In the genomic region with DNA sequence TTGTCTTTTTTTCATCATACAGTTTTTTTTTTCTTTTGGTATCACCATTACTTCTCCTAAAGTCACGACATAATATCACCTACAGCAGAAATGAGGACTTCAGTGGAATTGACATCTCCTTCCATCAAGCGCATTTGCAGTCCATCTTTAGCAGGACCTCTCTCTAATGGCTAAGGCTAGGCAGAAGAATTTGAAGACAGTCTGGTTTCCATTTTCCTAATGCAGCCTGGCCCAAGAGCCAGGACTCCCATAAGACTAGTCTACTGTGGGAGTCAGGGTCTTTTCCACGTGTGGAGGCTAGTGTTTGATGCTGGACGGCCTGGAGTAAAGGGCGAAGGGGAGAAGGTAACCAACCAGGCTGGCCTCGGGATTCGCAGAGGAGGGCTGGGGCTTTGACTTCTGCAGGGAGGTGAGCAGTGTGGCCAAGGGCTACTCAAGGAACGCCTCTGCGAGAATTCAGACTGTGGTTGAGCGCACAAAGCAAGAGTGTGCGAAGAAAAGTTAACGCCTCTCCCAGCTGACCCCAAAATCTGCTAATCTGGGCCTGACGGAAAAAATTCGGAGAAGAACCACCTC, we compare ENCODE assay signal across 8 cellular contexts. TPM values are rescaled to one million over a fixed set of nuclear protein-coding genes. Genes with fewer than 3 reads are reported as not detected.
DNase-seq lines count a peak whose midpoint lies in the region; ATAC-seq and TF ChIP-seq lines count a peak whose summit lies in the region.

No MANE protein-coding gene starts in this region.

- H3K4me3 Mint-ChIP-seq in IgD-negative memory B cell: peak overlapping the region; percentile 89 to 99 (median 96)

- peak overlapping the region; percentile 98 for H2AFZ ChIP-seq in mammary epithelial cell (ENCODE audit: low read depth, low read length)

- H3K27me3 Mint-ChIP-seq in IgD-negative memory B cell: no peaks in the 10 kb centered on the region

- in situ Hi-C loops in mammary epithelial cell (cut with MboI; ENCODE audit: low sequenced_read_pairs in 2 of 2): no loop called here

- peak overlapping the region; percentile 59 to 84 (median 67) for H3K4me3 ChIP-seq in mammary epithelial cell (replicated peaks in 1 of 3; ENCODE audit: insufficient read depth in 1 of 3, low read depth in 2 of 3, low read length in 3 of 3)
- peak overlapping the region; percentile 80 to 89 (median 85) for H3K4me3 ChIP-seq in liver (ENCODE audit: low read depth in 1 of 3, low read length in 3 of 3)
- peak overlapping the region; percentile 79 for H3K4me3 ChIP-seq in thymus (ENCODE audit: low read length)

- H3K9me3 Mint-ChIP-seq in IgD-negative memory B cell: no peaks in the 10 kb centered on the region

- H3K9ac ChIP-seq in mammary epithelial cell (ENCODE audit: insufficient read depth, low read length) (peak overlapping the region; percentile 70), liver (ENCODE audit: low read depth in 1 of 2, low read length in 2 of 2) (peak overlapping the region; percentile 61 to 77)

- H3K9me3 ChIP-seq in mammary epithelial cell (replicated peaks; ENCODE audit: insufficient read depth, low read length) (no peaks in the 10 kb centered on the region), liver (ENCODE audit: control insufficient read depth in 4 of 4, low read length in 3 of 4) (no peaks in the 10 kb centered on the region), thymus (ENCODE audit: control insufficient read depth) (no peaks in the 10 kb centered on the region)

- H4K20me1 ChIP-seq in mammary epithelial cell (ENCODE audit: insufficient read depth, low read length): no peaks in the 10 kb centered on the region

- peaks cover 16% of the 10 kb centered on the region for H3K4me1 ChIP-seq in mammary epithelial cell (ENCODE audit: insufficient read depth, low read length)
- H3K4me1 ChIP-seq in liver (ENCODE audit: control insufficient read depth in 4 of 4, insufficient read depth in 4 of 4, low read length in 3 of 4): peaks cover 10 to 60% (median 44%) of the 10 kb centered on the region in 4 donors
- peaks cover 22% of the 10 kb centered on the region for H3K4me1 ChIP-seq in thymus (ENCODE audit: control insufficient read depth, insufficient read depth, low read length)

- peak overlapping the region; percentile 84 for H3K4me2 ChIP-seq in mammary epithelial cell (ENCODE audit: insufficient read depth, low read depth, low read length)

- H3K27ac ChIP-seq in mammary epithelial cell (ENCODE audit: insufficient read depth, low read depth, low read length) (peak overlapping the region; percentile 69), liver (ENCODE audit: low read depth in 1 of 2, low read length in 2 of 2) (peak overlapping the region; percentile 89 to 98), thymus (ENCODE audit: low read depth) (peak overlapping the region; percentile 95)

- H3K36me3 ChIP-seq in mammary epithelial cell (ENCODE audit: insufficient read depth, low read length) (peaks cover 12% of the 10 kb centered on the region), liver (ENCODE audit: control insufficient read depth in 4 of 4, insufficient read depth in 3 of 4, low read depth in 1 of 4, low read length in 3 of 4) (peaks cover 0 to 9% (median 3%) of the 10 kb centered on the region in 4 donors), thymus (ENCODE audit: control insufficient read depth, insufficient read depth) (peaks cover 29% of the 10 kb centered on the region)

- H3K27me3 ChIP-seq in mammary epithelial cell (ENCODE audit: insufficient read depth, low read length) (no peaks in the 10 kb centered on the region), liver (ENCODE audit: control insufficient read depth in 4 of 4, insufficient read depth in 4 of 4, low read length in 3 of 4) (no peaks in the 10 kb centered on the region), thymus (ENCODE audit: control insufficient read depth, insufficient read depth) (no peaks in the 10 kb centered on the region)

- TF ChIP-seq RAD21 in liver (IDR thresholded peaks at IDR 0.05): no peak

- peaks cover 30 to 40% (median 38%) of the 10 kb centered on the region in 3 donors for H3K4me1 Mint-ChIP-seq in IgD-negative memory B cell

- BruUV-seq in mammary epithelial cell (replicated peaks; lab: Mats Ljungman, UMichigan): TSS peak; percentile 65

- peaks cover 36% of the 10 kb centered on the region for H3K79me2 ChIP-seq in mammary epithelial cell (ENCODE audit: insufficient read depth, low read length)

- CTCF ChIA-PET in mammary epithelial cell (lab: Charles Lee; ENCODE audit: low non-redundant PET): interaction anchor here (0.7 kb wide), 1 partner anchor 570 kb away, joined by 16 read pairs; no protein-coding TSS in a partner anchor

- peaks cover 2% of the 10 kb centered on the region for H3K36me3 Mint-ChIP-seq in IgD-negative memory B cell

- TF ChIP-seq CTCF in mammary epithelial cell (conservative IDR thresholded peaks at IDR 0.05 in 1 of 2, IDR thresholded peaks at IDR 0.05 in 1 of 2; ENCODE audit: extremely low read depth in 1 of 2, insufficient read depth in 1 of 2, low read depth in 1 of 2, low read length in 2 of 2) (no peak), liver (IDR thresholded peaks at IDR 0.05; ENCODE audit: low read depth, low read length, missing input control) (no peak)

- 74% methylated on average over 2 of the region's 14 CpGs for WGBS in mammary epithelial cell (ENCODE audit: low coverage, missing lambda C conversion rate)
- WGBS in liver: 16% methylated on average over 14 of the region's 14 CpGs
- WGBS in thymus: 20% methylated on average over 14 of the region's 14 CpGs

- DNase-seq in D341Med (ENCODE audit: low spot score) (peak; percentile 63), mammary epithelial cell (no peak), NCI-H1048 (lab: John Stamatoyannopoulos, UW) (no peak), amniotic stem cell (lab: John Stamatoyannopoulos, UW) (no peak)

- intact Hi-C loops in mammary epithelial cell (cut with micrococcal nuclease): loop anchor here (5.0 kb wide), 1 partner anchor 112 kb away; no protein-coding TSS in a partner anchor

- dilution Hi-C loops in mammary epithelial cell (cut with HindIII; ENCODE audit: low sequenced_read_pairs): loop anchor here (10.0 kb wide), 1 partner anchor 105 kb away; a partner anchor contains a TSS

- peak overlapping the region; percentile 95 to 98 (median 96) for H3K27ac Mint-ChIP-seq in IgD-negative memory B cell

- ATAC-seq in GM21529 (IDR thresholded peaks at IDR 0.05; ENCODE audit: unreplicated experiment): peak; percentile 20

TF ChIP-seq in liver, 16 proteins besides CTCF, POLR2A, EP300 and RAD21:
- TF ChIP-seq HNF4G (IDR thresholded peaks at IDR 0.05) (no peak), SP1 (IDR thresholded peaks at IDR 0.05) (no peak)
- TF ChIP-seq, protein P1, sequence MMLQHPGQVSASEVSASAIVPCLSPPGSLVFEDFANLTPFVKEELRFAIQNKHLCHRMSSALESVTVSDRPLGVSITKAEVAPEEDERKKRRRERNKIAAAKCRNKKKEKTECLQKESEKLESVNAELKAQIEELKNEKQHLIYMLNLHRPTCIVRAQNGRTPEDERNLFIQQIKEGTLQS (IDR thresholded peaks at IDR 0.05): no peak
- TF ChIP-seq, protein P2, sequence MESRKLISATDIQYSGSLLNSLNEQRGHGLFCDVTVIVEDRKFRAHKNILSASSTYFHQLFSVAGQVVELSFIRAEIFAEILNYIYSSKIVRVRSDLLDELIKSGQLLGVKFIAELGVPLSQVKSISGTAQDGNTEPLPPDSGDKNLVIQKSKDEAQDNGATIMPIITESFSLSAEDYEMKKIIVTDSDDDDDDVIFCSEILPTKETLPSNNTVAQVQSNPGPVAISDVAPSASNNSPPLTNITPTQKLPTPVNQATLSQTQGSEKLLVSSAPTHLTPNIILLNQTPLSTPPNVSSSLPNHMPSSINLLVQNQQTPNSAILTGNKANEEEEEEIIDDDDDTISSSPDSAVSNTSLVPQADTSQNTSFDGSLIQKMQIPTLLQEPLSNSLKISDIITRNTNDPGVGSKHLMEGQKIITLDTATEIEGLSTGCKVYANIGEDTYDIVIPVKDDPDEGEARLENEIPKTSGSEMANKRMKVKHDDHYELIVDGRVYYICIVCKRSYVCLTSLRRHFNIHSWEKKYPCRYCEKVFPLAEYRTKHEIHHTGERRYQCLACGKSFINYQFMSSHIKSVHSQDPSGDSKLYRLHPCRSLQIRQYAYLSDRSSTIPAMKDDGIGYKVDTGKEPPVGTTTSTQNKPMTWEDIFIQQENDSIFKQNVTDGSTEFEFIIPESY (IDR thresholded peaks at IDR 0.05): no peak
- TF ChIP-seq, protein P3, sequence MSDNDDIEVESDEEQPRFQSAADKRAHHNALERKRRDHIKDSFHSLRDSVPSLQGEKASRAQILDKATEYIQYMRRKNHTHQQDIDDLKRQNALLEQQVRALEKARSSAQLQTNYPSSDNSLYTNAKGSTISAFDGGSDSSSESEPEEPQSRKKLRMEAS (IDR thresholded peaks at IDR 0.05): peak; percentile 7

RNA-seq across cellular contexts. Expression of a gene that starts 0.7 kb away (rescaled TPM):
- polyA plus RNA-seq in IgD-negative memory B cell (5.0 TPM), mammary epithelial cell (5.9 TPM), liver (1 to 10 TPM; 1.4 to 4.3 TPM), thymus (10.3 TPM)
- total RNA-seq in mammary epithelial cell (10 to 100 TPM; 10.0 to 30.9 TPM), liver (10 to 100 TPM in 1 of 2 donors, 1 to 10 TPM in 1; 8.4 to 14.4 TPM)
- polyA minus RNA-seq in mammary epithelial cell: 33.1 TPM

RNA-seq across cellular contexts. Expression of a gene that starts 0.9 kb away (rescaled TPM):
- polyA plus RNA-seq in IgD-negative memory B cell (0.58 TPM), mammary epithelial cell (7.8 TPM), liver (10 to 100 TPM; 33.1 to 41.5 TPM), thymus (61.7 TPM)
- total RNA-seq in mammary epithelial cell (10 to 100 TPM; 10.2 to 22.1 TPM), liver (10 to 100 TPM in 1 of 2 donors, 1 to 10 TPM in 1; 4.4 to 37.1 TPM)
- 12.7 TPM for polyA minus RNA-seq in mammary epithelial cell

RNA-seq across cellular contexts. Expression of a gene that starts 27.3 kb away (rescaled TPM):
- polyA plus RNA-seq in IgD-negative memory B cell: 238 TPM
- total RNA-seq in mammary epithelial cell: 1 to 10 TPM; 1.8 to 3.5 TPM
- 0.33 TPM for polyA plus RNA-seq in mammary epithelial cell
- polyA minus RNA-seq in mammary epithelial cell: 7.1 TPM
- 1 to 10 TPM; 1.7 to 1.8 TPM for total RNA-seq in liver
- 1 to 10 TPM; 2.4 TPM for polyA plus RNA-seq in liver
- polyA plus RNA-seq in thymus: 9.5 TPM

RNA-seq across cellular contexts. Expression of a gene that starts 52.2 kb away (rescaled TPM):
- polyA plus RNA-seq in IgD-negative memory B cell (4.8 TPM), mammary epithelial cell (36.3 TPM), liver (1 to 10 TPM; 1.7 to 2.7 TPM), thymus (8.5 TPM)
- total RNA-seq in mammary epithelial cell (10 to 100 TPM; 33.5 to 79.0 TPM), liver (1 to 10 TPM; 2.7 to 3.1 TPM)
- 56.8 TPM for polyA minus RNA-seq in mammary epithelial cell

Comparison
In these comparisons a context has a peak if more than half of its experiments do, and no peak if none do; other contexts are left out.
1. RNA of a gene that starts 27.3 kb away (polyA plus RNA-seq): 238 TPM in IgD-negative memory B cell (single experiment); 9.5 TPM in thymus (single experiment), 2.4 TPM in liver and 0.33 TPM in mammary epithelial cell (single experiment); every median in the first group is over 10 times any median in the second.
2. Peak in every context shown above with its lines, with median percentiles within 50 percentile points of each other: H3K27ac ChIP-seq and H3K4me3 ChIP-seq.